Comparison of ENCODE assay signal across 11 cellular contexts in the genomic region with DNA sequence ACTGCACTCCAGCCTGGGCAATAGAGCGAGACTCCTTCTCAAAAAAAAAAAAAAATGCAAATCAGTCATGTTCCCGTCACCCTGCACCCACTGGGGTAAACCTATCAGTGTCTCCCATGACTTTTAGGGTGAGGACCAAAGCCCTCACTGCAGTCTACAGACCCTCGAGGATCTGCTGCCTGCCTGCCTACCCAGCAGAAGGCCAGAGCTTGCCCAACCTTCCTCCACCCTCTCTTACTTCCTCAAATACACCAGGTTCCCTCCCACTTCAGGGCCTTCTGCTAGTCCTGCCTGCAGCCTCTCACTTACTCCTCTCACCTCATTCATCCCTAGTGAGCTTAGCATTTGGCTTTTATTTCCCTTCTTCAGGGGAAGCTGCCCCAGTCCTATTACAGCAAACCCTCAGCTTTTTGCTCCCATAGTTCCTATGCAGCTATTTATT. TPM values are rescaled to one million over a fixed set of nuclear protein-coding genes. Genes with fewer than 3 reads are reported as not detected.
A peak's percentile ranks its signal among the peaks of the same experiment; 100 is the strongest.
DNase-seq lines count a peak whose midpoint lies in the region; ATAC-seq and TF ChIP-seq lines count a peak whose summit lies in the region.
"Had no signal": no experiment of that assay in that cellular context is flagged by ENCODE, and none has a peak within 500 bp of the region (broad histone marks: within the 10 kb centered on the region; RNA-seq: fewer than 3 reads in every experiment).

No MANE protein-coding gene starts in this region.

- no peak for TF ChIP-seq CTCF in Panc1 (IDR thresholded peaks at IDR 0.05)

- peaks cover 9% of the 10 kb centered on the region for H3K4me1 ChIP-seq in Panc1 (ENCODE audit: control insufficient read depth, insufficient read depth, low read length)

- H3K27ac ChIP-seq in Panc1 (ENCODE audit: low read length) (peak overlapping the region; percentile 24), skin epidermis (peak overlapping the region in 14 of 21 experiments; percentile 7 to 73 (median 42))

- no peak overlapping the region for H3K4me3 ChIP-seq in Panc1 (ENCODE audit: low read depth in 2 of 2, low read length in 2 of 2)
- H3K4me3 ChIP-seq in skin epidermis = no peak overlapping the region

- DNase-seq in Panc1 (ENCODE audit: low read depth, low spot score) = no peak
- DNase-seq in left cardiac atrium = no peak
- DNase-seq in HCEC 1CT = no peak
- DNase-seq in dedifferentiated amniotic fluid mesenchymal stem cell (ENCODE audit: extremely low spot score) = no peak
- DNase-seq: activated CD4-positive, alpha-beta T cell treated with anti-CD3 and anti-CD28 coated beads, Interleukin-2, amount 10 ng/mL, durations not matched to agents 24 days and 14 days; NCI-H446; stimulated activated naive CD8-positive, alpha-beta T cell treated with anti-CD3 and anti-CD28 coated beads, Interleukin-15, Interleukin-2, amounts not matched to agents 100 U/mL and 50 U/mL, for 24 hours had no signal

- ATAC-seq in GM21390 (IDR thresholded peaks at IDR 0.05; ENCODE audit: unreplicated experiment) (peak; percentile 53), Panc1 (peak; percentile 42; the same call in 1 of the 2 replicates), left cardiac atrium (peak; percentile 27 to 61), HG02840 (IDR thresholded peaks at IDR 0.05; ENCODE audit: low FRiP score, unreplicated experiment) (no peak), HG03460 (IDR thresholded peaks at IDR 0.05; ENCODE audit: unreplicated experiment) (no peak)
- ATAC-seq: stimulated activated naive CD8-positive, alpha-beta T cell treated with anti-CD3 and anti-CD28 coated beads, Interleukin-15, Interleukin-2, amounts not matched to agents 100 U/mL and 50 U/mL, for 24 hours had no signal

- H3K9me3 ChIP-seq in Panc1 (ENCODE audit: control insufficient read depth, insufficient read depth, low read depth, low read length) = no peaks in the 10 kb centered on the region

- intact Hi-C loops in Panc1 (cut with micrococcal nuclease; ENCODE audit: unreplicated experiment) (no loop called here), left cardiac atrium (cut with DNase I) (no loop called here)

- H3K27me3 ChIP-seq in Panc1 (ENCODE audit: control insufficient read depth, insufficient read depth, low read length) = no peaks in the 10 kb centered on the region

- CTCF ChIA-PET in Panc1 (lab: Charles Lee) = interaction anchor here (0.7 to 0.9 kb wide), 2 partner anchors 10 to 16 kb away, joined by 3 read pairs; no protein-coding TSS in a partner anchor

- in situ Hi-C loops in Panc1 (cut with HindIII; ENCODE audit: low pct_unique_long_range_greater_than_20kb, low sequenced_read_pairs) = no loop called here

- no peaks in the 10 kb centered on the region for H3K36me3 ChIP-seq in Panc1 (ENCODE audit: control insufficient read depth, insufficient read depth, low read length)

- no TSS peak for BruUV-seq in Panc1 (replicated peaks; lab: Mats Ljungman, UMichigan)

- POLR2A ChIA-PET in Panc1 (lab: Charles Lee) = interaction anchor here (0.6 to 1.0 kb wide), 3 partner anchors 21 to 1284 kb away, joined by 3 to 4 read pairs (median 3); no protein-coding TSS in a partner anchor

RNA-seq across cellular contexts. Expression of a gene that starts 17.7 kb away (rescaled TPM):
- total RNA-seq in Panc1 (2021; ENCODE audit: unreplicated experiment) (117 TPM), left cardiac atrium (10 to 100 TPM; 57.9 to 63.2 TPM)
- 82.6 TPM for polyA plus RNA-seq in Panc1 (2012; ENCODE audit: insufficient read length)

RNA-seq across cellular contexts. Expression of a gene that starts 48.5 kb away (rescaled TPM):
- total RNA-seq in Panc1 (2021; ENCODE audit: unreplicated experiment) (0.05 TPM), left cardiac atrium (under 1 TPM; 0.15 to 0.50 TPM)
- not detected for polyA plus RNA-seq in Panc1 (2012; ENCODE audit: insufficient read length)
- total RNA-seq: activated CD4-positive, alpha-beta T cell treated with anti-CD3 and anti-CD28 coated beads, Interleukin-2, amount 10 ng/mL, durations not matched to agents 24 days and 14 days had no signal

Comparison
In these comparisons a context has a peak if more than half of its experiments do, and no peak if none do; other contexts are left out.
1. ATAC-seq: peak in GM21390 (single experiment), Panc1 (single experiment) and left cardiac atrium (2 of 2); none in HG02840 (single experiment) and HG03460 (single experiment).